Comparison of ENCODE assay signal across 8 cellular contexts in the genomic region with DNA sequence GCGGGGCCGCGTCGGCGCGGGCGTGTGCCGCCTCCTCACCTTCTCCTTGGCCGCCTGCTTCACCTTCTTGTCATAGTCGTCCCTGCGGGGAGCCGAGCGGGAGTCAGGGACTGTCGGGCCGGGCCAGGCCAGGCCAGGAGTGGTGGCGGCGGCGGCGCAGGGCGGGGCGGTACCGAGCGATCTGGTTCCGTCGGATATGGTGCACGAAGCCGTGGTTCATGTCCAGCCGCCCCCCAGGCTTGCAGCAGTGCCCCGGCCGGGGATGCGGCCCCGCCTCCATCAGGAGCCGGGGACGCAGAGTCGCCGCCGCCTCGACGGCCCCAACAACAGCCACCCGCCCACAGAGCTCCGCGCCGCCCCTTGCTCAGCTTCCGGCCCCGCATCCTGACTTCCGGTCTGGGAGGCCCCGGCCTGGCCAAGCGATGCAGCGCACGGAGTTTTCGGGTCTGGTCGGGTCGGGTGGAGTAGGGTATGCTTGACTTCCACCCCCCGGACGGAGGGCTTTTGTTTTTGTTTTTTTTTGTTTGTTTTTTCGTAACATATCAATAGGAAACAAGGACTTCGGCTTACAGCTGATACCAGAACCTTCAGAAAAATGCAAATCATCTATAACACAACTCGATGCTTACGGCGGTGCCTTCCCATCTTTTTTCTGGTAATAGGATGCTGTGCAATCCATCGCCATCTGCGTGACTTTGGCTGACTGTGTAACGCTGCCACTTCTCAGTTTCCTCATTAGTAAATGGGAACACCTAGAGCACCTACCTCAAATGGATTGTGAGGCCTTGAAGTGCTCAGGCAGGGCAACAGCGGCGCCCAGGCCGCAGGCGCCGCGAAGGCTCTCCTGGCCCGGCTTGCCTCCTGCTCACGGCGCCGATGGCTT. TPM values are rescaled to one million over a fixed set of nuclear protein-coding genes. Genes with fewer than 3 reads are reported as not detected.
A peak's percentile ranks its signal among the peaks of the same experiment; 100 is the strongest.
DNase-seq lines count a peak whose midpoint lies in the region; ATAC-seq and TF ChIP-seq lines count a peak whose summit lies in the region.

A gene with protein sequence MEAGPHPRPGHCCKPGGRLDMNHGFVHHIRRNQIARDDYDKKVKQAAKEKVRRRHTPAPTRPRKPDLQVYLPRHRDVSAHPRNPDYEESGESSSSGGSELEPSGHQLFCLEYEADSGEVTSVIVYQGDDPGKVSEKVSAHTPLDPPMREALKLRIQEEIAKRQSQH (minus strand): TSS at position 362 of the 883 bp plus-strand sequence. CDS start 82 bp downstream, at position 280.

- peak within 1 kb of the TSS; percentile 92 for H3K27ac ChIP-seq in Panc1 (ENCODE audit: low read length)
- H3K27ac ChIP-seq in muscle layer of duodenum (ENCODE audit: low read length), result peak within 1 kb of the TSS; percentile 87

- peaks cover 23% of the 10 kb centered on the region for H3K4me1 Mint-ChIP-seq in activated T-cell treated with anti-CD3 and anti-CD28 coated beads, Interleukin-2, amount 50 U/mL, for 4 hours (ENCODE audit: low read depth)

- intact Hi-C loops in Panc1 (cut with micrococcal nuclease; ENCODE audit: unreplicated experiment), result no loop called here

- H3K27me3 Mint-ChIP-seq in activated T-cell treated with anti-CD3 and anti-CD28 coated beads, Interleukin-2, amount 50 U/mL, for 4 hours (ENCODE audit: low read depth), result no peaks in the 10 kb centered on the region

- POLR2A ChIA-PET in Panc1 (lab: Charles Lee), result interaction anchor here (0.7 kb wide), 1 partner anchor 120 kb away, joined by 3 read pairs; no protein-coding TSS in a partner anchor

- TF ChIP-seq CTCF in Panc1 (IDR thresholded peaks at IDR 0.05), result no peak

- no peaks in the 10 kb centered on the region for H3K9me3 Mint-ChIP-seq in activated T-cell treated with anti-CD3 and anti-CD28 coated beads, Interleukin-2, amount 50 U/mL, for 4 hours

- H3K4me1 ChIP-seq in Panc1 (ENCODE audit: control insufficient read depth, insufficient read depth, low read length), result no peaks in the 10 kb centered on the region; the same call in 1 of the 2 replicates
- peaks cover 0 to 28% of the 10 kb centered on the region in 2 donors for H3K4me1 ChIP-seq in muscle layer of duodenum (ENCODE audit: control insufficient read depth in 1 of 2, insufficient read depth in 2 of 2, low read length in 2 of 2)

- H3K27me3 ChIP-seq in Panc1 (ENCODE audit: control insufficient read depth, insufficient read depth, low read length), result no peaks in the 10 kb centered on the region
- no peaks in the 10 kb centered on the region for H3K27me3 ChIP-seq in muscle layer of duodenum (ENCODE audit: low read depth, low read length)

- peak; percentile 98 for DNase-seq in DMS53 (lab: John Stamatoyannopoulos, UW)
- DNase-seq in HuH-7.5 (ENCODE audit: low spot score), result peak; percentile 98
- DNase-seq in Panc1 (ENCODE audit: low read depth, low spot score), result peak; percentile 65
- peak; percentile 74 for DNase-seq in activated T-cell treated with anti-CD3 and anti-CD28 coated beads, Interleukin-2, amount 50 U/mL, for 4 hours
- DNase-seq in stimulated activated CD8-positive, alpha-beta memory T cell treated with anti-CD3 and anti-CD28 coated beads, Interleukin-7, amount 100 ng/mL, for 4 hours (ENCODE audit: low read depth in 2 of 2), result peak; percentile 60 to 78

- BruUV-seq in Panc1 (replicated peaks; lab: Mats Ljungman, UMichigan), result TSS peak; percentile 89

- peaks cover 6% of the 10 kb centered on the region for H3K36me3 ChIP-seq in Panc1 (ENCODE audit: control insufficient read depth, insufficient read depth, low read length)
- peaks cover 11 to 21% of the 10 kb centered on the region in 2 donors for H3K36me3 ChIP-seq in muscle layer of duodenum (ENCODE audit: control insufficient read depth in 1 of 2, insufficient read depth in 2 of 2, low read length in 2 of 2)

- H3K4me3 Mint-ChIP-seq in activated T-cell treated with anti-CD3 and anti-CD28 coated beads, Interleukin-2, amount 50 U/mL, for 4 hours, result peak within 1 kb of the TSS; percentile 93

- in situ Hi-C loops in Panc1 (cut with HindIII; ENCODE audit: low pct_unique_long_range_greater_than_20kb, low sequenced_read_pairs), result no loop called here

- peak within 1 kb of the TSS; percentile 68 to 76 for H3K4me3 ChIP-seq in Panc1 (ENCODE audit: low read depth in 2 of 2, low read length in 2 of 2)
- peak within 1 kb of the TSS; percentile 81 to 98 for H3K4me3 ChIP-seq in muscle layer of duodenum (ENCODE audit: low read depth in 1 of 2, low read length in 2 of 2)

- H3K36me3 Mint-ChIP-seq in activated T-cell treated with anti-CD3 and anti-CD28 coated beads, Interleukin-2, amount 50 U/mL, for 4 hours (ENCODE audit: insufficient read depth), result peaks cover 12% of the 10 kb centered on the region

- H3K9me3 ChIP-seq in Panc1 (ENCODE audit: control insufficient read depth, insufficient read depth, low read depth, low read length), result no peaks in the 10 kb centered on the region
- H3K9me3 ChIP-seq in muscle layer of duodenum (ENCODE audit: control insufficient read depth in 1 of 2, low read length in 2 of 2), result no peaks in the 10 kb centered on the region

- CTCF ChIA-PET in Panc1 (lab: Charles Lee), result interaction anchor here (0.6 kb wide), 1 partner anchor 8 kb away, joined by 4 read pairs; no protein-coding TSS in a partner anchor

- ATAC-seq in GM21526 (IDR thresholded peaks at IDR 0.05; ENCODE audit: low FRiP score, unreplicated experiment) (peak; percentile 60), Panc1 (peak; percentile 93), esophagus mucosa (peak; percentile 85)
- peak; percentile 69 to 71 for ATAC-seq in activated T-cell treated with anti-CD3 and anti-CD28 coated beads, Interleukin-2, amount 50 U/mL, for 4 hours

RNA-seq across cellular contexts. Expression of the gene that starts here (rescaled TPM):
- total RNA-seq in Panc1 (2021; ENCODE audit: unreplicated experiment) (23.7 TPM), esophagus mucosa (23.7 TPM)
- 29.2 TPM for polyA plus RNA-seq in Panc1 (2012; ENCODE audit: insufficient read length)
- total RNA-seq in activated T-cell treated with anti-CD3 and anti-CD28 coated beads, Interleukin-2, amount 50 U/mL, for 4 hours, result 10 to 100 TPM; 17.1 to 21.0 (median 18.1) TPM

Comparison
In these comparisons a context has a peak if more than half of its experiments do, and no peak if none do; other contexts are left out.
1. Peak in every context shown above with its lines: DNase-seq, ATAC-seq, H3K4me3 ChIP-seq and H3K27ac ChIP-seq.